ENCODE assay signal across 8 cellular contexts in the genomic region with DNA sequence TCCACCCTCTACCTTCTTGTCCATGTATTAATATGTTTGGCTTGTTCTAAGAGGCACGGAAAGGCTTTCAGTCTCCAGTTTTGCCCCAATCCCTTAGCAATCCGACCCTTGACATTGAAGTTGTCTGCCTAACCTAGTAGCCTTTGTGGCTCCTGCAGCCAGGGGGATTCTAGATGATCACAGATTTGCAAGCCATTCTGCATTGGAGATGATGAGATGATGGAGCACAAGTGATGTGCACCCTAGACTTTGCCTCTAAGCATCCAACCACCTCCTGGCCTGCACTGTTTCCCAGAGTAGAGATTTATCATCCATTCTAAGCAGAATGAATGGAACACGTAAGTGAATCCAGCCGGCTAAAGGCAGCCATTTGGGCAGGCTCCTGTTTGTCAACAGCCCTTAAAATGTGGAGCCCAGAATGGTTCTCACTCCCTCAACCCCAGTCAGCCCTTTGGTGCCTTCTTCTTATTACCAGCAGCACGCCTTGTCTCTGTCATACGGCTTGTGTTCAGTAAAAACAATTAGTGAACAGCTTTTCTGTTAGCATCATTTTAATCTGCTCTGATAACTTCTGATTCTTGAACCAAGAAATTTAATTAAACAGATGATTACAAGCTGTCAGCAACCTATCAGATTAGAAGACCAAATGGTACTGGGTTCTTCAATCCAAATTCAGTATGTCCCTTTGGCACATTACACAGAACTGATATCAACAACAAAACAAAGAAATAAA. TPM values are rescaled to one million over a fixed set of nuclear protein-coding genes. Genes with fewer than 3 reads are reported as not detected.
DNase-seq lines count a peak whose midpoint lies in the region; ATAC-seq and TF ChIP-seq lines count a peak whose summit lies in the region.

No MANE protein-coding gene starts in this region.

- H3K14ac ChIP-seq in neuronal stem cell (ENCODE audit: low read length), result no peak overlapping the region

- H2AK5ac ChIP-seq in neuronal stem cell (ENCODE audit: low read depth, low read length), result no peak overlapping the region

- H3K27ac ChIP-seq in adrenal gland (peak overlapping the region; percentile 51 to 96 (median 88)), neuronal stem cell (replicated peaks; ENCODE audit: low read length) (no peak overlapping the region)

- H3K4me1 ChIP-seq in adrenal gland (replicated peaks in 1 of 2) (peaks cover 38 to 86% of the 10 kb centered on the region in 2 donors), neuronal stem cell (ENCODE audit: control insufficient read depth in 2 of 2, insufficient read depth in 1 of 2, low read depth in 1 of 2, low read length in 2 of 2) (peaks cover 0 to 7% of the 10 kb centered on the region in 2 donors)

- H3K79me1 ChIP-seq in neuronal stem cell (ENCODE audit: low read depth, low read length), result peaks cover 2% of the 10 kb centered on the region

- ATAC-seq in HG03159 (IDR thresholded peaks at IDR 0.05; ENCODE audit: unreplicated experiment) (peak; percentile 1), naive B cell (ENCODE audit: low read depth in 2 of 2) (no peak)

- no peaks in the 10 kb centered on the region for H3K9me3 Mint-ChIP-seq in CD14-positive monocyte
- H3K9me3 Mint-ChIP-seq in naive B cell, result no peaks in the 10 kb centered on the region
- peaks cover 3% of the 10 kb centered on the region for H3K9me3 Mint-ChIP-seq in nephron progenitor cell

- H3K27me3 Mint-ChIP-seq in CD14-positive monocyte (ENCODE audit: low read depth in 3 of 3), result peaks cover 0 to 2% (median 1%) of the 10 kb centered on the region in 3 donors
- H3K27me3 Mint-ChIP-seq in naive B cell, result no peaks in the 10 kb centered on the region
- peaks cover 37% of the 10 kb centered on the region for H3K27me3 Mint-ChIP-seq in nephron progenitor cell (ENCODE audit: low read depth, poor library complexity)

- H3K4me3 ChIP-seq in adrenal gland (no peak overlapping the region), neuronal stem cell (ENCODE audit: low read length in 2 of 2) (no peak overlapping the region)

- no peak for TF ChIP-seq CTCF in CD14-positive monocyte (IDR thresholded peaks at IDR 0.05)
- no peak for TF ChIP-seq CTCF in adrenal gland (IDR thresholded peaks at IDR 0.05)
- TF ChIP-seq CTCF in nephron progenitor cell (IDR thresholded peaks at IDR 0.05), result no peak

- no peak overlapping the region for H4K8ac ChIP-seq in neuronal stem cell (ENCODE audit: low read depth, low read length)

- no peak overlapping the region for H3K18ac ChIP-seq in neuronal stem cell (ENCODE audit: low read length)

- H3K27ac Mint-ChIP-seq in CD14-positive monocyte (peak overlapping the region; percentile 98 to 100 (median 99)), naive B cell (peak overlapping the region; percentile 98 to 100 (median 99)), nephron progenitor cell (no peak overlapping the region)

- DNase-seq in CD14-positive monocyte (ENCODE audit: low spot score) (no peak), adrenal gland (peak in 3 of 7 donors; percentile 13 to 58 (median 24)), naive B cell (no peak), HCEC 1CT (no peak), neuronal stem cell (ENCODE audit: low spot score) (no peak), nephron progenitor cell (no peak), posterior vena cava (ENCODE audit: low spot score) (no peak)

- no peak overlapping the region for H2BK5ac ChIP-seq in neuronal stem cell (ENCODE audit: low read length)

- WGBS in adrenal gland, 4 donors, result 52 to 60% (median 55%) methylated on average over 6 of the region's 6 CpGs
- WGBS in neuronal stem cell (ENCODE audit: extremely low coverage in 2 of 2, insufficient read length in 2 of 2, insufficient replicate concordance in 1 of 2), 2 donors, result no CpG with 5 or more reads among the region's 6 CpGs

- H3K4me1 Mint-ChIP-seq in CD14-positive monocyte (peaks cover 81% of the 10 kb centered on the region), naive B cell (peaks cover 56 to 92% (median 82%) of the 10 kb centered on the region in 3 donors), nephron progenitor cell (peaks cover 35% of the 10 kb centered on the region)

- H3K9me3 ChIP-seq in adrenal gland (replicated peaks in 1 of 3), result no peaks in the 10 kb centered on the region
- peaks cover 0 to 4% of the 10 kb centered on the region in 2 donors for H3K9me3 ChIP-seq in neuronal stem cell (replicated peaks in 1 of 2; ENCODE audit: control insufficient read depth in 2 of 2, insufficient read depth in 1 of 2, low read depth in 1 of 2, low read length in 2 of 2)

- H3K4me3 Mint-ChIP-seq in CD14-positive monocyte (peak overlapping the region; percentile 73 to 81), naive B cell (peak overlapping the region; percentile 50 to 93 (median 86)), nephron progenitor cell (no peak overlapping the region)

- H2BK12ac ChIP-seq in neuronal stem cell (ENCODE audit: low read length), result no peak overlapping the region

- H3K36me3 ChIP-seq in adrenal gland (replicated peaks in 1 of 2) (no peaks in the 10 kb centered on the region), neuronal stem cell (replicated peaks in 1 of 2; ENCODE audit: control insufficient read depth in 2 of 2, insufficient read depth in 2 of 2, low read length in 2 of 2) (no peaks in the 10 kb centered on the region)

- intact Hi-C loops in CD14-positive monocyte (cut with micrococcal nuclease) (no loop called here), adrenal gland (cut with DNase I) (loop anchor here in 1 of 2 donors (10.0 kb wide), 1 partner anchor 177 kb away; no protein-coding TSS in a partner anchor), posterior vena cava (cut with DNase I) (no loop called here)

- H3K4me2 ChIP-seq in neuronal stem cell (ENCODE audit: insufficient read depth, low read length, poor library complexity, severe bottlenecking), result no peak overlapping the region

- no peak overlapping the region for H2AFZ ChIP-seq in neuronal stem cell (ENCODE audit: low read length)

- H2BK15ac ChIP-seq in neuronal stem cell (ENCODE audit: low read length), result no peak overlapping the region

- TF ChIP-seq POLR2A in adrenal gland (IDR thresholded peaks at IDR 0.05), result no peak

- H2BK120ac ChIP-seq in neuronal stem cell (ENCODE audit: low read depth, low read length), result no peak overlapping the region

- H3K23ac ChIP-seq in neuronal stem cell (ENCODE audit: low read depth, low read length, poor library complexity), result no peak overlapping the region

- H3K9ac ChIP-seq in neuronal stem cell (ENCODE audit: low read depth, low read length, poor library complexity), result no peak overlapping the region

- no peak overlapping the region for H3K4ac ChIP-seq in neuronal stem cell (ENCODE audit: low read length)

- no peaks in the 10 kb centered on the region for H3K27me3 ChIP-seq in adrenal gland
- peaks cover 0 to 19% (median 0%) of the 10 kb centered on the region in 3 experiments for H3K27me3 ChIP-seq in neuronal stem cell (ENCODE audit: control insufficient read depth in 3 of 3, insufficient read depth in 3 of 3, low read depth in 1 of 3, low read length in 3 of 3)

- no peak overlapping the region for H4K91ac ChIP-seq in neuronal stem cell (ENCODE audit: low read depth, low read length, poor library complexity)

- H3K36me3 Mint-ChIP-seq in CD14-positive monocyte, result peaks cover 0 to 9% of the 10 kb centered on the region in 2 donors
- H3K36me3 Mint-ChIP-seq in naive B cell, result no peaks in the 10 kb centered on the region
- no peaks in the 10 kb centered on the region for H3K36me3 Mint-ChIP-seq in nephron progenitor cell (ENCODE audit: low read depth)

RNA-seq across cellular contexts. Expression of a gene that starts 5.7 kb away (rescaled TPM):
- under 1 TPM; 0.15 to 0.74 TPM for polyA plus RNA-seq in CD14-positive monocyte
- 10 to 100 TPM in 2 of 8 donors, 1 to 10 TPM in 6; 1.6 to 11.7 (median 6.1) TPM for total RNA-seq in adrenal gland
- polyA plus RNA-seq in adrenal gland, result 10 to 100 TPM in 2 of 3 donors, 1 to 10 TPM in 1; 2.4 to 42.7 (median 30.3) TPM
- under 1 TPM; 0.34 to 0.97 (median 0.72) TPM for polyA plus RNA-seq in naive B cell (ENCODE audit: low read depth in 6 of 6)
- polyA plus RNA-seq in neuronal stem cell (2013, experiment 1 of 2), result 2.0 TPM
- polyA plus RNA-seq in neuronal stem cell (2013, experiment 2 of 2), result 2.0 TPM
- total RNA-seq in posterior vena cava, result 10 to 100 TPM; 10.2 to 14.6 TPM

RNA-seq across cellular contexts. Expression of a gene that starts 55.3 kb away (rescaled TPM):
- polyA plus RNA-seq in CD14-positive monocyte (10 to 100 TPM; 12.6 to 12.7 TPM), adrenal gland (10 to 100 TPM; 13.6 to 39.7 (median 29.7) TPM), naive B cell (ENCODE audit: low read depth in 6 of 6) (1 to 10 TPM in 5 of 6 donors, under 1 TPM in 1; 0.26 to 5.4 (median 3.5) TPM)
- total RNA-seq in adrenal gland (10 to 100 TPM; 17.2 to 61.8 (median 24.0) TPM), posterior vena cava (10 to 100 TPM; 30.8 to 40.2 TPM)
- polyA plus RNA-seq in neuronal stem cell (2013, experiment 1 of 2), result 24.6 TPM
- 23.4 TPM for polyA plus RNA-seq in neuronal stem cell (2013, experiment 2 of 2)
